ENCODE assay signal across 23 cellular contexts in genomic region chr6:90790058-90790457, GRCh38.
A peak's percentile ranks its signal among the peaks of the same experiment; 100 is the strongest.
DNase-seq lines count a peak whose midpoint lies in the region; ATAC-seq and TF ChIP-seq lines count a peak whose summit lies in the region.
"Had no signal": no experiment of that assay in that cellular context is flagged by ENCODE, and none has a peak within 500 bp of the region (broad histone marks: within the 10 kb centered on the region; RNA-seq: fewer than 3 reads in every experiment).

No MANE protein-coding gene starts in this region.

- POLR2A ChIA-PET in CD4-positive, alpha-beta memory T cell (lab: Charles Lee; ENCODE audit: partially characterized antibody): no interaction called here

- H3K4me1 ChIP-seq in cardiac muscle cell (ENCODE audit: low read depth): peaks cover 18% of the 10 kb centered on the region
- H3K4me1 ChIP-seq in heart right ventricle: no peaks in the 10 kb centered on the region
- H3K4me1 ChIP-seq in mesodermal cell (ENCODE audit: control insufficient read depth, insufficient read depth, low read length, poor library complexity, severe bottlenecking): peaks cover 12% of the 10 kb centered on the region
- no peaks in the 10 kb centered on the region for H3K4me1 ChIP-seq in CD4-positive, alpha-beta memory T cell (ENCODE audit: insufficient read depth, low read length)
- no peaks in the 10 kb centered on the region for H3K4me1 ChIP-seq in lower lobe of right lung
- H3K4me1 ChIP-seq: upper lobe of right lung had no signal

- H3K27me3 ChIP-seq in cardiac muscle cell (no peaks in the 10 kb centered on the region), heart right ventricle (no peaks in the 10 kb centered on the region), lower lobe of right lung (ENCODE audit: low read depth) (no peaks in the 10 kb centered on the region)
- no peaks in the 10 kb centered on the region for H3K27me3 ChIP-seq in CD4-positive, alpha-beta memory T cell (ENCODE audit: insufficient read depth, low read length)
- H3K27me3 ChIP-seq: stomach, upper lobe of right lung had no signal

- H3K36me3 Mint-ChIP-seq in CD4-positive, alpha-beta memory T cell: no peaks in the 10 kb centered on the region
- H3K36me3 Mint-ChIP-seq: activated naive CD4-positive, alpha-beta T cell treated with anti-CD3 and anti-CD28 coated beads, Interleukin-2, amount 50 U/mL, for 24 hours; memory B cell; naive thymus-derived CD8-positive, alpha-beta T cell had no signal

- H3K4me1 Mint-ChIP-seq in CD4-positive, alpha-beta memory T cell: no peaks in the 10 kb centered on the region
- H3K4me1 Mint-ChIP-seq: activated naive CD4-positive, alpha-beta T cell treated with anti-CD3 and anti-CD28 coated beads, Interleukin-2, amount 50 U/mL, for 24 hours; memory B cell; naive thymus-derived CD8-positive, alpha-beta T cell had no signal

- DNase-seq in cardiac muscle cell (ENCODE audit: low read depth in 1 of 2, low spot score in 1 of 2): peak; percentile 3 to 70
- DNase-seq in heart right ventricle: no peak
- peak; percentile 39 for DNase-seq in epithelial cell of esophagus (ENCODE audit: low read depth)
- DNase-seq in T-helper 2 cell: no peak
- no peak for DNase-seq in cerebellar cortex (ENCODE audit: low spot score)
- DNase-seq in CD4-positive, alpha-beta memory T cell: no peak
- no peak for DNase-seq in lower lobe of right lung
- DNase-seq: activated T-cell treated with anti-CD3 and anti-CD28 coated beads, Interleukin-2, amount 50 U/mL, for 48 hours; C1 segment of cervical spinal cord; hypothalamus; kidney; naive thymus-derived CD8-positive, alpha-beta T cell; NCI-H146; NCI-H69; small intestine; stimulated activated CD4-positive, alpha-beta T cell treated with anti-CD3 and anti-CD28 coated beads, Interleukin-4, amount 100 ng/mL, for 1 hour; stomach; upper lobe of right lung had no signal

- intact Hi-C loops in heart right ventricle (cut with DNase I): loop anchor here in 1 of 10 donors (5.0 kb wide), 1 partner anchor 1298 kb away; no protein-coding TSS in a partner anchor
- intact Hi-C loops in CD4-positive, alpha-beta memory T cell (cut with micrococcal nuclease): no loop called here
- intact Hi-C loops in lower lobe of right lung (cut with DNase I): no loop called here

- no peak overlapping the region for H3K27ac Mint-ChIP-seq in CD4-positive, alpha-beta memory T cell
- H3K27ac Mint-ChIP-seq: activated naive CD4-positive, alpha-beta T cell treated with anti-CD3 and anti-CD28 coated beads, Interleukin-2, amount 50 U/mL, for 24 hours; memory B cell; naive thymus-derived CD8-positive, alpha-beta T cell; progenitor cell of endocrine pancreas had no signal

- H3K4me3 ChIP-seq in cardiac muscle cell (no peak overlapping the region), heart right ventricle (no peak overlapping the region), epithelial cell of esophagus (ENCODE audit: low read length) (no peak overlapping the region), mesodermal cell (ENCODE audit: extremely low read depth, insufficient read depth, low read length, poor library complexity, severe bottlenecking) (no peak overlapping the region), lower lobe of right lung (no peak overlapping the region)
- H3K4me3 ChIP-seq in CD4-positive, alpha-beta memory T cell (ENCODE audit: low read length in 2 of 2): no peak overlapping the region
- H3K4me3 ChIP-seq: stomach, upper lobe of right lung had no signal

- peak overlapping the region; percentile 74 for H3K27ac ChIP-seq in cardiac muscle cell
- no peak overlapping the region for H3K27ac ChIP-seq in heart right ventricle
- H3K27ac ChIP-seq in mesodermal cell (ENCODE audit: low read depth, low read length, severe bottlenecking): peak overlapping the region; percentile 64
- no peak overlapping the region for H3K27ac ChIP-seq in CD4-positive, alpha-beta memory T cell (ENCODE audit: low read depth, low read length)
- no peak overlapping the region for H3K27ac ChIP-seq in lower lobe of right lung
- H3K27ac ChIP-seq: RWPE1, stomach, upper lobe of right lung had no signal

- no peaks in the 10 kb centered on the region for H3K9me3 ChIP-seq in cardiac muscle cell (ENCODE audit: low read depth)
- no peaks in the 10 kb centered on the region for H3K9me3 ChIP-seq in heart right ventricle
- H3K9me3 ChIP-seq in mesodermal cell (ENCODE audit: control insufficient read depth, low read length): no peaks in the 10 kb centered on the region
- no peaks in the 10 kb centered on the region for H3K9me3 ChIP-seq in CD4-positive, alpha-beta memory T cell (ENCODE audit: control insufficient read depth in 1 of 2, low read length in 2 of 2)
- H3K9me3 ChIP-seq in lower lobe of right lung: no peaks in the 10 kb centered on the region
- H3K9me3 ChIP-seq: stomach, upper lobe of right lung had no signal

- peaks cover 1 to 4% of the 10 kb centered on the region in 2 donors for H3K27me3 Mint-ChIP-seq in CD4-positive, alpha-beta memory T cell
- H3K27me3 Mint-ChIP-seq: activated naive CD4-positive, alpha-beta T cell treated with anti-CD3 and anti-CD28 coated beads, Interleukin-2, amount 50 U/mL, for 24 hours; memory B cell; progenitor cell of endocrine pancreas had no signal

- H3K36me3 ChIP-seq in cardiac muscle cell (no peaks in the 10 kb centered on the region), heart right ventricle (no peaks in the 10 kb centered on the region), mesodermal cell (ENCODE audit: control insufficient read depth, insufficient read depth, low read length) (no peaks in the 10 kb centered on the region), lower lobe of right lung (no peaks in the 10 kb centered on the region)
- no peaks in the 10 kb centered on the region for H3K36me3 ChIP-seq in CD4-positive, alpha-beta memory T cell (ENCODE audit: insufficient read depth, low read length)
- H3K36me3 ChIP-seq: stomach, upper lobe of right lung had no signal

- no peaks in the 10 kb centered on the region for H3K9me3 Mint-ChIP-seq in CD4-positive, alpha-beta memory T cell
- H3K9me3 Mint-ChIP-seq: activated naive CD4-positive, alpha-beta T cell treated with anti-CD3 and anti-CD28 coated beads, Interleukin-2, amount 50 U/mL, for 24 hours; memory B cell; naive thymus-derived CD8-positive, alpha-beta T cell had no signal

- no peak overlapping the region for H3K4me3 Mint-ChIP-seq in CD4-positive, alpha-beta memory T cell
- H3K4me3 Mint-ChIP-seq: activated naive CD4-positive, alpha-beta T cell treated with anti-CD3 and anti-CD28 coated beads, Interleukin-2, amount 50 U/mL, for 24 hours; memory B cell; naive thymus-derived CD8-positive, alpha-beta T cell had no signal

- WGBS in heart right ventricle, 2 donors: 31 to 36% methylated on average over 7 of the region's 7 CpGs
- WGBS in mesodermal cell (ENCODE audit: insufficient coverage in 2 of 2), 2 experiments: 67 to 100% methylated on average over 2 to 4 of the region's 7 CpGs

- TF ChIP-seq CTCF in cardiac muscle cell (IDR thresholded peaks at IDR 0.05; ENCODE audit: low read depth, low read length) (no peak), heart right ventricle (IDR thresholded peaks at IDR 0.05) (no peak), epithelial cell of esophagus (IDR thresholded peaks at IDR 0.05; ENCODE audit: insufficient read depth, low read depth, low read length, missing control alignments) (no peak), lower lobe of right lung (IDR thresholded peaks at IDR 0.05) (no peak)

- ATAC-seq in heart right ventricle (no peak), lower lobe of right lung (no peak)
- ATAC-seq: naive thymus-derived CD8-positive, alpha-beta T cell; upper lobe of right lung had no signal

- CTCF ChIA-PET in CD4-positive, alpha-beta memory T cell (lab: Charles Lee; ENCODE audit: partially characterized antibody): no interaction called here

Comparison
In these comparisons a context has a peak if more than half of its experiments do, and no peak if none do; other contexts are left out.
1. DNase-seq: peak in cardiac muscle cell (2 of 2) and epithelial cell of esophagus (single experiment); none in heart right ventricle (0 of 2), T-helper 2 cell (0 of 5), cerebellar cortex (single experiment), CD4-positive, alpha-beta memory T cell (0 of 5) and lower lobe of right lung (single experiment).
2. H3K27ac ChIP-seq: peak in cardiac muscle cell (single experiment) and mesodermal cell (single experiment); none in heart right ventricle (0 of 10), CD4-positive, alpha-beta memory T cell (single experiment) and lower lobe of right lung (single experiment).